ENCODE assay signal across 35 cellular contexts in genomic region chr5:63094730-63095129, GRCh38.
DNase-seq lines count a peak whose midpoint lies in the region; ATAC-seq and TF ChIP-seq lines count a peak whose summit lies in the region.
"Had no signal": no experiment of that assay in that cellular context is flagged by ENCODE, and none has a peak within 500 bp of the region (broad histone marks: within the 10 kb centered on the region; RNA-seq: fewer than 3 reads in every experiment).

No MANE protein-coding gene starts in this region.

- H3K4me1 Mint-ChIP-seq in activated CD4-positive, alpha-beta T cell treated with anti-CD3 and anti-CD28 coated beads, Interleukin-2, amount 10 ng/mL, durations not matched to agents 24 days and 14 days, result no peaks in the 10 kb centered on the region
- H3K4me1 Mint-ChIP-seq: B cell; CD14-positive monocyte; CD4-positive, alpha-beta memory T cell; CD4-positive, CD25-positive, alpha-beta regulatory T cell; CD8-positive, alpha-beta memory T cell had no signal

- H3K4me3 Mint-ChIP-seq in activated CD4-positive, alpha-beta T cell treated with anti-CD3 and anti-CD28 coated beads, Interleukin-2, amount 10 ng/mL, durations not matched to agents 24 days and 14 days, result no peak overlapping the region
- H3K4me3 Mint-ChIP-seq: B cell; CD14-positive monocyte; CD4-positive, alpha-beta memory T cell; CD4-positive, alpha-beta T cell; CD4-positive, CD25-positive, alpha-beta regulatory T cell; CD8-positive, alpha-beta memory T cell; CD8-positive, alpha-beta T cell had no signal

- no peaks in the 10 kb centered on the region for H3K36me3 Mint-ChIP-seq in activated CD4-positive, alpha-beta T cell treated with anti-CD3 and anti-CD28 coated beads, Interleukin-2, amount 10 ng/mL, durations not matched to agents 24 days and 14 days (ENCODE audit: low read depth)
- H3K36me3 Mint-ChIP-seq: CD14-positive monocyte; CD4-positive, alpha-beta memory T cell; CD4-positive, CD25-positive, alpha-beta regulatory T cell; CD8-positive, alpha-beta T cell had no signal

- no peaks in the 10 kb centered on the region for H3K27me3 Mint-ChIP-seq in activated CD4-positive, alpha-beta T cell treated with anti-CD3 and anti-CD28 coated beads, Interleukin-2, amount 10 ng/mL, durations not matched to agents 24 days and 14 days
- H3K27me3 Mint-ChIP-seq: B cell; CD4-positive, alpha-beta memory T cell; CD4-positive, alpha-beta T cell; CD4-positive, CD25-positive, alpha-beta regulatory T cell; CD8-positive, alpha-beta memory T cell had no signal

- no peak for TF ChIP-seq EP300 in ovary (IDR thresholded peaks at IDR 0.05)

- no peaks in the 10 kb centered on the region for H3K27me3 ChIP-seq in ovary
- H3K27me3 ChIP-seq: BE2C; BLaER1; BLaER1 treated with 17β-estradiol and CSF1 and Interleukin-3, amounts not matched to agents 10 nM and 100 nM had no signal

- 39 to 56% (median 41%) methylated on average over 6 of the region's 6 CpGs for WGBS in ovary, 3 donors

- no peak for ATAC-seq in HG03378 (IDR thresholded peaks at IDR 0.05; ENCODE audit: unreplicated experiment)
- ATAC-seq: A549; CD8-positive, alpha-beta T cell had no signal

- H3K4me1 ChIP-seq in ovary (ENCODE audit: insufficient read depth), result peaks cover 6% of the 10 kb centered on the region
- H3K4me1 ChIP-seq: A549, BE2C, BLaER1 had no signal

- peak; percentile 15 for DNase-seq in Ammon's horn (ENCODE audit: low spot score)
- peak; percentile 72 to 85 for DNase-seq in NCI-H524 (lab: John Stamatoyannopoulos, UW)
- peak; percentile 47 for DNase-seq in NCI-H524 treated with DMSO at 0.1 percent for 48 hours (lab: John Stamatoyannopoulos, UW)
- peak in 3 of 5 donors; percentile 27 to 61 (median 32) for DNase-seq in ovary
- DNase-seq in activated CD4-positive, alpha-beta T cell treated with anti-CD3 and anti-CD28 coated beads, Interleukin-2, amount 10 ng/mL, durations not matched to agents 24 days and 14 days, result no peak
- DNase-seq in activated CD4-positive, CD25-positive, alpha-beta regulatory T cell (lab: John Stamatoyannopoulos, UW), result no peak
- no peak for DNase-seq in NCI-H1048 (lab: John Stamatoyannopoulos, UW)
- DNase-seq: 8988T; ACHN; AML-193; BE2C; C1 segment of cervical spinal cord; Caco-2; Calu3; CD4-positive, alpha-beta memory T cell; CD4-positive, alpha-beta T cell; CD4-positive, CD25-positive, alpha-beta regulatory T cell; CD8-positive, alpha-beta memory T cell; CD8-positive, alpha-beta T cell; COR-L47; DMS 273 treated with DMSO at 0.1 percent for 48 hours; DMS153; DMS53; DMS79; DMS79 treated with DMSO at 0.1 percent for 48 hours; DND-41; EL had no signal

- no peak for TF ChIP-seq CTCF in ovary (IDR thresholded peaks at IDR 0.05)

- no peak for TF ChIP-seq POLR2A in ovary (IDR thresholded peaks at IDR 0.05)

- H3K9me3 ChIP-seq in ovary, result no peaks in the 10 kb centered on the region
- H3K9me3 ChIP-seq: A549, BE2C, Caco-2 had no signal

- no peaks in the 10 kb centered on the region for H3K9me3 Mint-ChIP-seq in activated CD4-positive, alpha-beta T cell treated with anti-CD3 and anti-CD28 coated beads, Interleukin-2, amount 10 ng/mL, durations not matched to agents 24 days and 14 days
- H3K9me3 Mint-ChIP-seq: CD4-positive, alpha-beta T cell had no signal

- H3K27ac Mint-ChIP-seq in activated CD4-positive, alpha-beta T cell treated with anti-CD3 and anti-CD28 coated beads, Interleukin-2, amount 10 ng/mL, durations not matched to agents 24 days and 14 days, result no peak overlapping the region
- H3K27ac Mint-ChIP-seq: B cell; CD14-positive monocyte; CD4-positive, alpha-beta memory T cell; CD4-positive, alpha-beta T cell; CD4-positive, CD25-positive, alpha-beta regulatory T cell; CD8-positive, alpha-beta memory T cell; CD8-positive, alpha-beta T cell had no signal

- no peaks in the 10 kb centered on the region for H3K36me3 ChIP-seq in ovary
- H3K36me3 ChIP-seq: BE2C; BLaER1; BLaER1 treated with 17β-estradiol and CSF1 and Interleukin-3, amounts not matched to agents 10 nM and 100 nM had no signal

- intact Hi-C loops in ovary (cut with DNase I), result no loop called here
- intact Hi-C loops in activated CD4-positive, alpha-beta T cell treated with anti-CD3 and anti-CD28 coated beads, Interleukin-2, amount 10 ng/mL, durations not matched to agents 24 days and 14 days (cut with micrococcal nuclease), result no loop called here

- no peak overlapping the region for H3K4me3 ChIP-seq in ovary
- H3K4me3 ChIP-seq: A549; BLaER1; BLaER1 treated with 17β-estradiol and CSF1 and Interleukin-3, amounts not matched to agents 10 nM and 100 nM had no signal

- H3K27ac ChIP-seq in ovary, result no peak overlapping the region
- H3K27ac ChIP-seq: 22Rv1; A549; BLaER1; BLaER1 treated with 17β-estradiol and CSF1 and Interleukin-3, amounts not matched to agents 10 nM and 100 nM; C4-2B had no signal

Comparison
In these comparisons a context has a peak if more than half of its experiments do, and no peak if none do; other contexts are left out.
1. DNase-seq: peak in Ammon's horn (single experiment), NCI-H524 (2 of 2), NCI-H524 treated with DMSO at 0.1 percent for 48 hours (single experiment) and ovary (3 of 5); none in activated CD4-positive, alpha-beta T cell treated with anti-CD3 and anti-CD28 coated beads, Interleukin-2, amount 10 ng/mL, durations not matched to agents 24 days and 14 days (single experiment), activated CD4-positive, CD25-positive, alpha-beta regulatory T cell (0 of 4) and NCI-H1048 (single experiment).